12 cellular contexts compared by ENCODE assay signal in the genomic region with DNA sequence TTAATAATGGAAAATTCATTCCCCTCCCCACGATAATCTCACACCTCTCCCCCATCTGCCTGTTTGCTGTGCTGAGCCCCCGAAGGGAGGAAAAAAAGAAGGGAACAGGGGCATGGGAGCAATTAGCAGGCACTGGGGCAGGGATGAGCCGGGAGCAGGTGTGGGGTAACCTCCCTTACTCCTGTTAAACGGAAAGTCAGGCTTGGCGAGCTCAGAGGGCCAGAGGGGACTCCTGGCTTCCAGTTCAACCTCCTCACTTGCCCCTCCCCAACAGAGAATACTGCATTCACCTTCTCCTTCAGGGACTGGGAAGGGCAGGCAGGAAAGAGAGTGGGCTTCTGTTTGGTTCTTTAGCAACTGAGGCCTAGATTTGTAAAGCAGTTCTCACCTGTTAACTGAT. TPM values are rescaled to one million over a fixed set of nuclear protein-coding genes. Genes with fewer than 3 reads are reported as not detected.
DNase-seq lines count a peak whose midpoint lies in the region; ATAC-seq and TF ChIP-seq lines count a peak whose summit lies in the region.
"Had no signal": no experiment of that assay in that cellular context is flagged by ENCODE, and none has a peak within 500 bp of the region (broad histone marks: within the 10 kb centered on the region; RNA-seq: fewer than 3 reads in every experiment).

No MANE protein-coding gene starts in this region.

- peaks cover 0 to 59% (median 43%) of the 10 kb centered on the region in 12 donors for H3K4me1 ChIP-seq in heart left ventricle
- H3K4me1 ChIP-seq in esophagus muscularis mucosa = peaks cover 27 to 34% (median 30%) of the 10 kb centered on the region in 4 donors
- peaks cover 18% of the 10 kb centered on the region for H3K4me1 ChIP-seq in vagina

- peaks cover 10% of the 10 kb centered on the region for H3K9me3 Mint-ChIP-seq in nephron

- intact Hi-C loops in heart left ventricle (cut with DNase I) = loop anchor here in 3 of 10 donors (5.0 kb wide), 5 partner anchors 34 to 289 kb away; a partner anchor contains a TSS
- intact Hi-C loops in cardiac septum (cut with DNase I) = loop anchor here (2.0 to 5.0 kb wide), 2 partner anchors 24 to 159 kb away; no protein-coding TSS in a partner anchor
- intact Hi-C loops in esophagus muscularis mucosa (cut with DNase I) = loop anchor here (5.0 kb wide), 1 partner anchor 131 kb away; a partner anchor contains a TSS
- intact Hi-C loops in vagina (cut with DNase I) = no loop called here

- no peak for TF ChIP-seq EP300 in esophagus muscularis mucosa (IDR thresholded peaks at IDR 0.05)

- no peak overlapping the region for H3K27ac Mint-ChIP-seq in nephron

- H3K27me3 Mint-ChIP-seq in nephron (ENCODE audit: low read depth) = peaks cover 52% of the 10 kb centered on the region

- TF ChIP-seq POLR2A in heart left ventricle (IDR thresholded peaks at IDR 0.05) = no peak
- no peak for TF ChIP-seq POLR2A in esophagus muscularis mucosa (IDR thresholded peaks at IDR 0.05; ENCODE audit: low read depth)
- TF ChIP-seq POLR2A in vagina (IDR thresholded peaks at IDR 0.05) = no peak

- DNase-seq in heart left ventricle = no peak
- no peak for DNase-seq in cardiac septum (ENCODE audit: low spot score)
- no peak for DNase-seq in esophagus muscularis mucosa (ENCODE audit: extremely low spot score)
- no peak for DNase-seq in vagina (ENCODE audit: extremely low spot score in 2 of 2)
- DNase-seq in NCI-H526 (lab: John Stamatoyannopoulos, UW) = no peak
- no peak for DNase-seq in GM20000 (ENCODE audit: low spot score)
- DNase-seq: activated CD8-positive, alpha-beta memory T cell treated with anti-CD3 and anti-CD28 coated beads for 24 hours; activated effector memory CD4-positive, alpha-beta T cell treated with anti-CD3 and anti-CD28 coated beads, Interleukin-2, amount 50 U/mL, for 16 hours; NCI-H187 treated with DMSO at 0.1 percent for 48 hours; Peyer's patch had no signal

- TF ChIP-seq CTCF in heart left ventricle (IDR thresholded peaks at IDR 0.05) (no peak), esophagus muscularis mucosa (IDR thresholded peaks at IDR 0.05) (no peak), nephron (IDR thresholded peaks at IDR 0.05; ENCODE audit: unreplicated experiment in 3 of 3) (no peak), vagina (IDR thresholded peaks at IDR 0.05) (no peak), GM20000 (IDR thresholded peaks at IDR 0.05; ENCODE audit: extremely low read depth, missing control alignments) (no peak)

- peaks cover 35% of the 10 kb centered on the region for H3K4me1 Mint-ChIP-seq in nephron

- peaks cover 0 to 11% (median 7%) of the 10 kb centered on the region in 12 donors for H3K9me3 ChIP-seq in heart left ventricle
- peaks cover 0 to 9% (median 7%) of the 10 kb centered on the region in 4 donors for H3K9me3 ChIP-seq in esophagus muscularis mucosa
- no peaks in the 10 kb centered on the region for H3K9me3 ChIP-seq in vagina

- H3K27me3 ChIP-seq in heart left ventricle (peaks cover 0 to 24% (median 0%) of the 10 kb centered on the region in 9 donors), esophagus muscularis mucosa (no peaks in the 10 kb centered on the region), vagina (no peaks in the 10 kb centered on the region)
- H3K27me3 ChIP-seq: Peyer's patch had no signal

- peak overlapping the region; percentile 87 to 97 (median 93) for H3K4me3 Mint-ChIP-seq in nephron

- peak overlapping the region; percentile 85 to 98 (median 94) for H3K27ac ChIP-seq in heart left ventricle
- H3K27ac ChIP-seq in esophagus muscularis mucosa (replicated peaks in 1 of 4) = peak overlapping the region; percentile 76 to 85 (median 80)
- H3K27ac ChIP-seq in vagina = peak overlapping the region; percentile 4

- ATAC-seq in heart left ventricle = peak in 1 of 4 donors; percentile 14
- no peak for ATAC-seq in HG02642 (IDR thresholded peaks at IDR 0.05; ENCODE audit: poor library complexity, unreplicated experiment)

- no peaks in the 10 kb centered on the region for H3K36me3 Mint-ChIP-seq in nephron (ENCODE audit: low read depth)

- H3K4me3 ChIP-seq in heart left ventricle (peak overlapping the region; percentile 61 to 94 (median 72)), esophagus muscularis mucosa (peak overlapping the region in 3 of 4 donors; percentile 69 to 87 (median 74)), vagina (peak overlapping the region; percentile 67)

- peaks cover 0 to 9% (median 0%) of the 10 kb centered on the region in 9 donors for H3K36me3 ChIP-seq in heart left ventricle
- H3K36me3 ChIP-seq in esophagus muscularis mucosa = no peaks in the 10 kb centered on the region
- H3K36me3 ChIP-seq in vagina = no peaks in the 10 kb centered on the region
- H3K36me3 ChIP-seq: Peyer's patch had no signal

- WGBS in heart left ventricle, 4 donors = 30 to 47% (median 36%) methylated on average over 5 of the region's 5 CpGs
- WGBS in esophagus muscularis mucosa = 76% methylated on average over 5 of the region's 5 CpGs

RNA-seq across cellular contexts. Expression of a gene that starts 1.6 kb away (rescaled TPM):
- 10 to 100 TPM; 30.4 to 57.7 (median 45.0) TPM for total RNA-seq in heart left ventricle
- 10 to 100 TPM; 32.2 to 49.5 TPM for polyA plus RNA-seq in heart left ventricle
- 55.2 TPM for total RNA-seq in cardiac septum
- 10 to 100 TPM in 3 of 4 donors, 1 to 10 TPM in 1; 10.0 to 23.8 (median 16.6) TPM for total RNA-seq in esophagus muscularis mucosa
- 14.7 TPM for total RNA-seq in vagina

Comparison
In these comparisons a context has a peak if more than half of its experiments do, and no peak if none do; other contexts are left out.
1. H3K27ac ChIP-seq: peak in every context shown above with its lines; median percentile 94 in heart left ventricle; 80 in esophagus muscularis mucosa; 4 in vagina.